Comparison of ENCODE assay signal across 15 cellular contexts in genomic region chr3:190301591-190301990, GRCh38. TPM values are rescaled to one million over a fixed set of nuclear protein-coding genes. Genes with fewer than 3 reads are reported as not detected.
DNase-seq lines count a peak whose midpoint lies in the region; ATAC-seq, FAIRE-seq and TF ChIP-seq lines count a peak whose summit lies in the region.
"Had no signal": no experiment of that assay in that cellular context is flagged by ENCODE, and none has a peak within 500 bp of the region (broad histone marks: within the 10 kb centered on the region; RNA-seq: fewer than 3 reads in every experiment).

No MANE protein-coding gene starts in this region.

- no TSS peak for BruUV-seq in PC-3 (replicated peaks; lab: Mats Ljungman, UMichigan)

- POLR2A ChIA-PET in PC-3 (lab: Charles Lee; ENCODE audit: unreplicated experiment): no interaction called here

- no peaks in the 10 kb centered on the region for H3K9me2 ChIP-seq in PC-3 (replicated peaks; ENCODE audit: low read length)

- CTCF ChIA-PET in PC-3 (lab: Charles Lee): interaction anchor here (1.0 kb wide), 1 partner anchor 141 kb away, joined by 3 read pairs; no protein-coding TSS in a partner anchor

- peaks cover 56% of the 10 kb centered on the region for H3K4me1 ChIP-seq in PC-3 (ENCODE audit: insufficient read depth, low read length)

- intact Hi-C loops in PC-3 (cut with micrococcal nuclease): no loop called here

- no peaks in the 10 kb centered on the region for H3F3A ChIP-seq in PC-3 (ENCODE audit: low read length, unreplicated experiment)

- no peak overlapping the region for H3K27ac Mint-ChIP-seq in stimulated activated naive CD8-positive, alpha-beta T cell treated with anti-CD3 and anti-CD28 coated beads, Interleukin-15, Interleukin-2, amounts not matched to agents 100 ng/mL and 50 ng/mL, for 24 hours

- H3K4me2 ChIP-seq in PC-3 (ENCODE audit: low read length): peak overlapping the region; percentile 61

- FAIRE-seq in bronchial epithelial cell (lab: Jason Lieb, UNC): no peak
- FAIRE-seq: HepG2 had no signal

- H3K36me3 ChIP-seq in PC-3 (ENCODE audit: low read depth, low read length) (no peaks in the 10 kb centered on the region), bronchial epithelial cell (ENCODE audit: control insufficient read depth, insufficient read depth, low read length) (peaks cover 1% of the 10 kb centered on the region)

- no peaks in the 10 kb centered on the region for H3K79me2 ChIP-seq in PC-3 (ENCODE audit: low read length)

- ATAC-seq in stimulated activated naive CD8-positive, alpha-beta T cell treated with anti-CD3 and anti-CD28 coated beads, Interleukin-15, Interleukin-2, amounts not matched to agents 100 U/mL and 50 U/mL, for 24 hours: no peak
- no peak for ATAC-seq in PC-3
- no peak for ATAC-seq in GM18519 (IDR thresholded peaks at IDR 0.05; ENCODE audit: low FRiP score, unreplicated experiment)
- ATAC-seq in HG03442 (IDR thresholded peaks at IDR 0.05; ENCODE audit: unreplicated experiment): no peak
- ATAC-seq: HepG2 had no signal

- no peaks in the 10 kb centered on the region for H4K20me1 ChIP-seq in PC-3 (ENCODE audit: low read length)

- no peak for TF ChIP-seq CTCF in PC-3 (conservative IDR thresholded peaks at IDR 0.05; ENCODE audit: low read depth, low read length)
- no peak for TF ChIP-seq CTCF in bronchial epithelial cell (IDR thresholded peaks at IDR 0.05; ENCODE audit: insufficient read depth, low read length, severe bottlenecking)

- peaks cover 25% of the 10 kb centered on the region for H3K27me3 Mint-ChIP-seq in stimulated activated naive CD8-positive, alpha-beta T cell treated with anti-CD3 and anti-CD28 coated beads, Interleukin-15, Interleukin-2, amounts not matched to agents 100 ng/mL and 50 ng/mL, for 24 hours

- no peak overlapping the region for H3K9ac ChIP-seq in PC-3 (ENCODE audit: low read length)

- no peaks in the 10 kb centered on the region for H3K36me3 Mint-ChIP-seq in stimulated activated naive CD8-positive, alpha-beta T cell treated with anti-CD3 and anti-CD28 coated beads, Interleukin-15, Interleukin-2, amounts not matched to agents 100 ng/mL and 50 ng/mL, for 24 hours (ENCODE audit: low read depth)

- no peaks in the 10 kb centered on the region for H3K9me3 Mint-ChIP-seq in stimulated activated naive CD8-positive, alpha-beta T cell treated with anti-CD3 and anti-CD28 coated beads, Interleukin-15, Interleukin-2, amounts not matched to agents 100 ng/mL and 50 ng/mL, for 24 hours

- H3K27me3 ChIP-seq in PC-3 (ENCODE audit: low read length) (no peaks in the 10 kb centered on the region), bronchial epithelial cell (ENCODE audit: control insufficient read depth, insufficient read depth, low read length) (no peaks in the 10 kb centered on the region)

- H3K4me3 ChIP-seq in PC-3 (ENCODE audit: low read length): no peak overlapping the region
- H3K4me3 ChIP-seq in bronchial epithelial cell (ENCODE audit: low read depth, low read length): no peak overlapping the region
- H3K4me3 ChIP-seq: coronary artery had no signal

- H3K9me3 ChIP-seq in PC-3 (ENCODE audit: low read length): no peaks in the 10 kb centered on the region

- peaks cover 27% of the 10 kb centered on the region for H3K4me1 Mint-ChIP-seq in stimulated activated naive CD8-positive, alpha-beta T cell treated with anti-CD3 and anti-CD28 coated beads, Interleukin-15, Interleukin-2, amounts not matched to agents 100 ng/mL and 50 ng/mL, for 24 hours (ENCODE audit: low read depth)

- DNase-seq in stimulated activated naive CD8-positive, alpha-beta T cell treated with anti-CD3 and anti-CD28 coated beads, Interleukin-15, Interleukin-2, amounts not matched to agents 100 U/mL and 50 U/mL, for 24 hours: no peak
- peak; percentile 41 for DNase-seq in PC-3
- peak; percentile 86 for DNase-seq in bronchial epithelial cell (ENCODE audit: low read depth)
- DNase-seq in NCI-H146 (lab: John Stamatoyannopoulos, UW): no peak
- DNase-seq in NCI-H2227 (lab: John Stamatoyannopoulos, UW; ENCODE audit: unreplicated experiment): no peak
- DNase-seq: activated CD4-positive, CD25-positive, alpha-beta regulatory T cell; NCI-H1417 treated with DMSO at 0.1 percent for 48 hours; NCI-H526; SHP77 treated with DMSO at 0.1 percent for 48 hours; stimulated activated CD4-positive, alpha-beta T cell treated with anti-CD3 and anti-CD28 coated beads, Interleukin-2, amount 100 ng/mL, for 24 hours had no signal

- H2AFZ ChIP-seq in PC-3 (ENCODE audit: low read length): peak overlapping the region; percentile 20

- peak overlapping the region; percentile 0; the same call in 1 of the 2 replicates for H3K27ac ChIP-seq in PC-3 (ENCODE audit: low read length)
- H3K27ac ChIP-seq: coronary artery had no signal

- H3K4me3 Mint-ChIP-seq in stimulated activated naive CD8-positive, alpha-beta T cell treated with anti-CD3 and anti-CD28 coated beads, Interleukin-15, Interleukin-2, amounts not matched to agents 100 ng/mL and 50 ng/mL, for 24 hours: peak overlapping the region; percentile 38

RNA-seq across cellular contexts. Expression of gene CLDN1, which starts 20.7 kb away (rescaled TPM):
- total RNA-seq in PC-3 (2014; rRNA removed) (6.8 and 9.6 TPM in 2 replicates), bronchial epithelial cell (26.6 and 73.2 TPM in 2 replicates)

Comparison
In these comparisons a context has a peak if more than half of its experiments do, and no peak if none do; other contexts are left out.
1. DNase-seq: peak in PC-3 (single experiment) and bronchial epithelial cell (single experiment); none in stimulated activated naive CD8-positive, alpha-beta T cell treated with anti-CD3 and anti-CD28 coated beads, Interleukin-15, Interleukin-2, amounts not matched to agents 100 U/mL and 50 U/mL, for 24 hours (single experiment), NCI-H146 (single experiment) and NCI-H2227 (single experiment).